In the genomic region with DNA sequence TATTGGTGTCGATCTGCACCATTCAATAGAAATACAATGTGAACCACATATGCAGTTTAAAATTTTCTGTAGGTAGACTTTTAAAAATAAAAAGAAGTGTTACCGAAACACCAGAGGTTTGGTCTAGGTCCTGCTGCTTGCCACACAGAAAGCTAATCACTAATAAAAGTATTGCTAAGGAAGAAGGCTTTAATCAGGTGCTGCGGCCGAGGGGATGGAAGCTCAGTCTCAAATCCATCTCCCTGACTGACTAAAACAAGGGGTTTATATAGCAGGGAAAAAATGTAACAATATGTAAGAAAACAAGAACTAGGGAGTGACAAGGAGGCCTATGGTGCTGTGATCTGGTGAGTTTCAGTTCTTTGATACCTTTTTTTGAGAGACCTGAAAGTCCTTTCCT, we compare ENCODE assay signal across 8 cellular contexts.
"Had no signal": no experiment of that assay in that cellular context is flagged by ENCODE, and none has a peak within 500 bp of the region (broad histone marks: within the 10 kb centered on the region; RNA-seq: fewer than 3 reads in every experiment).

No MANE protein-coding gene starts in this region.

- FAIRE-seq: G401.6, GM12878, GM12891, GM12892, GM18507, GM19239 had no signal

- ATAC-seq: GM12878 had no signal

- H3K4me3 ChIP-seq: GM12878 had no signal

- DNase-seq: GDM1, GF-D8 had no signal
